Comparison of ENCODE assay signal across 7 cellular contexts in the genomic region with DNA sequence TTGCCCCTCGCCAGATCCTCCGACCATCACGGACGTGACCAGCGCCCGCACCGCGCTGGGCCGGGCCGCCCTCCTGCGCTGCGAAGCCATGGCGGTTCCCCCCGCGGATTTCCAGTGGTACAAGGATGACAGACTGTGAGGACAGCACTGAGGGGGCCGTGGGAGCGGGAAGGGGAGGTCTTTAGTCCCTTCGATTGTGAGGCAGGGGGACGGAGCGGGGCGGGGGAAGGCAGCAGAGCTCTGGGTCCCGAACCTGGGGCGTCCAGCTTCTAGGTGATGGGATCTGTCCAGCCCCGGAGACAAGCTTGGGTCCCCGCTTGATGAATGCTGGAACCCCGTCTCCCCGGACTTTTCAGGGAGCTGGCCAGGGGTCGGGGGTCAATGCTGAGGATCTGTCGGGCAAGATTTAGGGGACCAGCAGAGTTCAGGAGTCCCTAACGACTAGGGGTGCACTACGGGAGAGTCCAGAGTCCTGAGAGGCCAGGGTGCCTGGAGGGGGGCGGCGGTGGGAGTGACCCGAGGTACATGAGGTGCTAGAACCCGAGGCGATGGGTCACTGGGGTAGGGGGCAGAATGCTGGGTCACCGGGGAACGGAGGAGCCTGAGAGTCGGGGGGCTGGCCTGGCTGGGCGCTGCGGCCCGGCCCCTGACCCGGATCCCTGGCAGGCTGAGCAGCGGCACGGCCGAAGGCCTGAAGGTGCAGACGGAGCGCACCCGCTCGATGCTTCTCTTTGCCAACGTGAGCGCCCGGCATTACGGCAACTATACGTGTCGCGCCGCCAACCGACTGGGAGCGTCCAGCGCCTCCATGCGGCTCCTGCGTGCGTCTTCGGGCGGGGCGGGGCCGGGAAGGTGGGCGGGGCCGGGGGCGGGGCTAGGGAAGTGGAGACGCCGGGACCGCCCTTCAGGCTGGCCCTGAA. TPM values are rescaled to one million over a fixed set of nuclear protein-coding genes. Genes with fewer than 3 reads are reported as not detected.
DNase-seq lines count a peak whose midpoint lies in the region; ATAC-seq, FAIRE-seq and TF ChIP-seq lines count a peak whose summit lies in the region.

No MANE protein-coding gene starts in this region.

- H3K9ac ChIP-seq in HUES6 (ENCODE audit: low read length) (no peak overlapping the region), endothelial cell of umbilical vein (replicated peaks; ENCODE audit: extremely low read depth, insufficient read depth, low read length) (no peak overlapping the region), neuronal stem cell (ENCODE audit: low read depth, low read length, poor library complexity) (peak overlapping the region; percentile 78)

- peak overlapping the region; percentile 78 for H2AFZ ChIP-seq in endothelial cell of umbilical vein (ENCODE audit: low read depth, low read length)
- peak overlapping the region; percentile 91 for H2AFZ ChIP-seq in neuronal stem cell (ENCODE audit: low read length)

- no peak overlapping the region for H2BK15ac ChIP-seq in neuronal stem cell (ENCODE audit: low read length)

- no peak overlapping the region for H2BK120ac ChIP-seq in neuronal stem cell (ENCODE audit: low read depth, low read length)

- H4K20me1 ChIP-seq in endothelial cell of umbilical vein (replicated peaks; ENCODE audit: control insufficient read depth, extremely low read depth, insufficient read depth, low read length), result no peaks in the 10 kb centered on the region

- peaks cover 12% of the 10 kb centered on the region for H3K27me3 ChIP-seq in HUES6 (ENCODE audit: control insufficient read depth, insufficient read depth, low read length)
- H3K27me3 ChIP-seq in endothelial cell of umbilical vein (ENCODE audit: control insufficient read depth in 2 of 2, insufficient read depth in 2 of 2, low read length in 2 of 2), result peaks cover 6 to 7% of the 10 kb centered on the region in 2 experiments
- peaks cover 0 to 15% (median 3%) of the 10 kb centered on the region in 3 experiments for H3K27me3 ChIP-seq in neuronal stem cell (ENCODE audit: control insufficient read depth in 3 of 3, insufficient read depth in 3 of 3, low read depth in 1 of 3, low read length in 3 of 3)

- no peak overlapping the region for H4K8ac ChIP-seq in neuronal stem cell (ENCODE audit: low read depth, low read length)

- H2BK12ac ChIP-seq in neuronal stem cell (ENCODE audit: low read length), result no peak overlapping the region

- H2AK5ac ChIP-seq in neuronal stem cell (ENCODE audit: low read depth, low read length), result peak overlapping the region; percentile 73

- peak overlapping the region; percentile 57 for H3K23ac ChIP-seq in neuronal stem cell (ENCODE audit: low read depth, low read length, poor library complexity)

- no peak overlapping the region for H2BK5ac ChIP-seq in neuronal stem cell (ENCODE audit: low read length)

- H4K91ac ChIP-seq in neuronal stem cell (ENCODE audit: low read depth, low read length, poor library complexity), result no peak overlapping the region

- H3K4me2 ChIP-seq in endothelial cell of umbilical vein (ENCODE audit: insufficient read depth, low read length) (peak overlapping the region; percentile 24), neuronal stem cell (ENCODE audit: insufficient read depth, low read length, poor library complexity, severe bottlenecking) (peak overlapping the region; percentile 72)

- peaks cover 34% of the 10 kb centered on the region for H3K36me3 ChIP-seq in HUES6 (ENCODE audit: control insufficient read depth, insufficient read depth, low read length)
- H3K36me3 ChIP-seq in endothelial cell of umbilical vein (ENCODE audit: control insufficient read depth in 2 of 2, extremely low read depth in 1 of 2, insufficient read depth in 2 of 2, low read length in 2 of 2), result no peaks in the 10 kb centered on the region
- no peaks in the 10 kb centered on the region for H3K36me3 ChIP-seq in neuronal stem cell (replicated peaks in 1 of 2; ENCODE audit: control insufficient read depth in 2 of 2, insufficient read depth in 2 of 2, low read length in 2 of 2)

- DNase-seq in activated CD4-positive, alpha-beta T cell treated with anti-CD3 and anti-CD28 coated beads for 4 hours, result peak; percentile 26 to 28
- DNase-seq in endothelial cell of umbilical vein (ENCODE audit: low read depth, low spot score), result peak; percentile 30
- DNase-seq in neuronal stem cell (ENCODE audit: low spot score), result peak; percentile 48
- DNase-seq in cerebellar nuclear complex (lab: John Stamatoyannopoulos, UW), result no peak

- H3K9me3 ChIP-seq in HUES6 (ENCODE audit: control insufficient read depth, insufficient read depth, low read depth, low read length) (no peaks in the 10 kb centered on the region; the same call in 1 of the 2 replicates), endothelial cell of umbilical vein (replicated peaks; ENCODE audit: control insufficient read depth, insufficient read depth, low read length) (no peaks in the 10 kb centered on the region), neuronal stem cell (replicated peaks in 1 of 2; ENCODE audit: control insufficient read depth in 2 of 2, insufficient read depth in 1 of 2, low read depth in 1 of 2, low read length in 2 of 2) (no peaks in the 10 kb centered on the region)

- POLR2A ChIA-PET in endothelial cell of umbilical vein (lab: Charles Lee), result no interaction called here

- intact Hi-C loops in endothelial cell of umbilical vein (cut with micrococcal nuclease), result loop anchor here (5.0 kb wide), 1 partner anchor 40 kb away; a partner anchor contains a TSS

- no peaks in the 10 kb centered on the region for H3K79me1 ChIP-seq in neuronal stem cell (ENCODE audit: low read depth, low read length)

- no peak for FAIRE-seq in endothelial cell of umbilical vein (lab: Jason Lieb, UNC)

- H3K4me1 ChIP-seq in HUES6 (ENCODE audit: control insufficient read depth, insufficient read depth, low read length) (peaks cover 7% of the 10 kb centered on the region), endothelial cell of umbilical vein (ENCODE audit: control insufficient read depth, extremely low read depth, insufficient read depth, low read length) (no peaks in the 10 kb centered on the region), neuronal stem cell (ENCODE audit: control insufficient read depth in 2 of 2, insufficient read depth in 1 of 2, low read depth in 1 of 2, low read length in 2 of 2) (peaks cover 0 to 3% of the 10 kb centered on the region in 2 donors)

- H3K4me3 ChIP-seq in HUES6 (ENCODE audit: low read depth, low read length) (peak overlapping the region; percentile 66), endothelial cell of umbilical vein (replicated peaks in 1 of 3; ENCODE audit: insufficient read depth in 1 of 3, low read depth in 1 of 3, low read length in 3 of 3) (peak overlapping the region in 1 of 3 experiments; percentile 15), neuronal stem cell (ENCODE audit: low read length in 2 of 2) (peak overlapping the region; percentile 24 to 69)

- ATAC-seq in HG03342 (IDR thresholded peaks at IDR 0.05; ENCODE audit: unreplicated experiment) (no peak), HG02870 (IDR thresholded peaks at IDR 0.05; ENCODE audit: unreplicated experiment) (no peak)

- no peak overlapping the region for H3K4ac ChIP-seq in neuronal stem cell (ENCODE audit: low read length)

- WGBS in neuronal stem cell (ENCODE audit: extremely low coverage in 2 of 2, insufficient read length in 2 of 2, insufficient replicate concordance in 1 of 2), 2 donors, result no CpG with 5 or more reads among the region's 74 CpGs

- dilution Hi-C loops in endothelial cell of umbilical vein (cut with MboI; ENCODE audit: extremely low pct_ligation_motif_present, low sequenced_read_pairs), result no loop called here

- H3K14ac ChIP-seq in neuronal stem cell (ENCODE audit: low read length), result peak overlapping the region; percentile 27

- H3K79me2 ChIP-seq in endothelial cell of umbilical vein (ENCODE audit: control insufficient read depth, insufficient read depth, low read length), result no peaks in the 10 kb centered on the region

- CTCF ChIA-PET in endothelial cell of umbilical vein (lab: Charles Lee), result no interaction called here

- H3K18ac ChIP-seq in neuronal stem cell (ENCODE audit: low read length), result peak overlapping the region; percentile 95

- no peaks in the 10 kb centered on the region for H3K9me1 ChIP-seq in endothelial cell of umbilical vein (replicated peaks; ENCODE audit: control insufficient read depth, extremely low read depth, insufficient read depth, low read length)

- TF ChIP-seq POLR2A in endothelial cell of umbilical vein (IDR thresholded peaks at IDR 0.05; ENCODE audit: low read depth, low read length), result no peak

- BruUV-seq in endothelial cell of umbilical vein (replicated peaks; lab: Mats Ljungman, UMichigan), result no TSS peak

- H3K27ac ChIP-seq in HUES6 (ENCODE audit: low read depth, low read length), result no peak overlapping the region
- H3K27ac ChIP-seq in endothelial cell of umbilical vein (ENCODE audit: insufficient read depth, low read depth, low read length), result no peak overlapping the region
- H3K27ac ChIP-seq in neuronal stem cell (replicated peaks; ENCODE audit: low read length), result no peak overlapping the region

- TF ChIP-seq CTCF in endothelial cell of umbilical vein (IDR thresholded peaks at IDR 0.05; ENCODE audit: extremely low read depth in 1 of 2, insufficient read depth in 1 of 2, low read depth in 1 of 2, low read length in 2 of 2), result peak in 1 of 2 donors; percentile 20

RNA-seq across cellular contexts. Expression of a gene that starts 14.6 kb away (rescaled TPM):
- total RNA-seq in endothelial cell of umbilical vein, result 0.39 and 0.62 TPM in 2 replicates
- polyA plus RNA-seq in endothelial cell of umbilical vein, result 0.77 and 0.94 TPM in 2 replicates
- polyA plus RNA-seq in endothelial cell of umbilical vein (2011; cell fraction: cytosol; rRNA removed), result 0.45 and 0.56 TPM in 2 replicates
- 1.5 and 1.8 TPM in 2 replicates for polyA plus RNA-seq in endothelial cell of umbilical vein (2011; cell fraction: nucleus; rRNA removed)
- polyA plus RNA-seq in endothelial cell of umbilical vein (2012), result 1.0 and 1.7 TPM in 2 replicates
- polyA minus RNA-seq in endothelial cell of umbilical vein, result 0.22 and 0.30 TPM in 2 replicates
- polyA minus RNA-seq in endothelial cell of umbilical vein (2011; cell fraction: cytosol; rRNA and poly(A)+ RNA removed), result not detected
- polyA minus RNA-seq in endothelial cell of umbilical vein (2011; cell fraction: nucleus; rRNA and poly(A)+ RNA removed), result 0.24 and 0.58 TPM in 2 replicates
- 4.6 TPM for polyA plus RNA-seq in neuronal stem cell (2013, experiment 1 of 2)
- 4.3 TPM for polyA plus RNA-seq in neuronal stem cell (2013, experiment 2 of 2)

RNA-seq across cellular contexts. Expression of a gene that starts 15.9 kb away (rescaled TPM):
- not detected in 2 replicates for total RNA-seq in endothelial cell of umbilical vein
- not detected in 2 replicates for polyA plus RNA-seq in endothelial cell of umbilical vein
- not detected in 2 replicates for polyA plus RNA-seq in endothelial cell of umbilical vein (2011; cell fraction: cytosol; rRNA removed)
- not detected in 2 replicates for polyA plus RNA-seq in endothelial cell of umbilical vein (2011; cell fraction: nucleus; rRNA removed)
- 0.08 and 0.46 TPM in 2 replicates for polyA plus RNA-seq in endothelial cell of umbilical vein (2012)
- not detected in 2 replicates for polyA minus RNA-seq in endothelial cell of umbilical vein
- polyA minus RNA-seq in endothelial cell of umbilical vein (2011; cell fraction: cytosol; rRNA and poly(A)+ RNA removed), result not detected
- not detected in 2 replicates for polyA minus RNA-seq in endothelial cell of umbilical vein (2011; cell fraction: nucleus; rRNA and poly(A)+ RNA removed)
- 57.4 TPM for polyA plus RNA-seq in neuronal stem cell (2013, experiment 1 of 2)
- 56.1 TPM for polyA plus RNA-seq in neuronal stem cell (2013, experiment 2 of 2)

RNA-seq across cellular contexts. Expression of a gene that starts 38.9 kb away (rescaled TPM):
- 48.6 and 54.1 TPM in 2 replicates for total RNA-seq in endothelial cell of umbilical vein
- 89.9 and 99.2 TPM in 2 replicates for polyA plus RNA-seq in endothelial cell of umbilical vein
- 98.0 and 108 TPM in 2 replicates for polyA plus RNA-seq in endothelial cell of umbilical vein (2011; cell fraction: cytosol; rRNA removed)
- 42.8 and 44.6 TPM in 2 replicates for polyA plus RNA-seq in endothelial cell of umbilical vein (2011; cell fraction: nucleus; rRNA removed)
- 64.6 and 110 TPM in 2 replicates for polyA plus RNA-seq in endothelial cell of umbilical vein (2012)
- 27.3 and 47.9 TPM in 2 replicates for polyA minus RNA-seq in endothelial cell of umbilical vein
- 104 TPM for polyA minus RNA-seq in endothelial cell of umbilical vein (2011; cell fraction: cytosol; rRNA and poly(A)+ RNA removed)
- polyA minus RNA-seq in endothelial cell of umbilical vein (2011; cell fraction: nucleus; rRNA and poly(A)+ RNA removed), result 5.3 and 7.1 TPM in 2 replicates
- polyA plus RNA-seq in neuronal stem cell (2013, experiment 1 of 2), result 32.3 TPM
- 30.3 TPM for polyA plus RNA-seq in neuronal stem cell (2013, experiment 2 of 2)

RNA-seq across cellular contexts. Expression of a gene that starts 41.5 kb away (rescaled TPM):
- 0.97 TPM in 1 of 2 replicates, not detected in the other for total RNA-seq in endothelial cell of umbilical vein
- polyA plus RNA-seq in endothelial cell of umbilical vein, result not detected in 2 replicates
- not detected in 2 replicates for polyA plus RNA-seq in endothelial cell of umbilical vein (2011; cell fraction: cytosol; rRNA removed)
- not detected in 2 replicates for polyA plus RNA-seq in endothelial cell of umbilical vein (2011; cell fraction: nucleus; rRNA removed)
- 0.80 TPM in 1 of 2 replicates, not detected in the other for polyA plus RNA-seq in endothelial cell of umbilical vein (2012)
- polyA minus RNA-seq in endothelial cell of umbilical vein, result not detected in 2 replicates
- not detected for polyA minus RNA-seq in endothelial cell of umbilical vein (2011; cell fraction: cytosol; rRNA and poly(A)+ RNA removed)
- polyA minus RNA-seq in endothelial cell of umbilical vein (2011; cell fraction: nucleus; rRNA and poly(A)+ RNA removed), result not detected in 2 replicates
- polyA plus RNA-seq in neuronal stem cell (2013, experiment 1 of 2), result 13.8 TPM
- polyA plus RNA-seq in neuronal stem cell (2013, experiment 2 of 2), result 12.7 TPM

RNA-seq across cellular contexts. Expression of a gene that starts 45.1 kb away (rescaled TPM):
- not detected in 2 replicates for total RNA-seq in endothelial cell of umbilical vein
- not detected in 2 replicates for polyA plus RNA-seq in endothelial cell of umbilical vein
- not detected in 2 replicates for polyA plus RNA-seq in endothelial cell of umbilical vein (2011; cell fraction: cytosol; rRNA removed)
- polyA plus RNA-seq in endothelial cell of umbilical vein (2011; cell fraction: nucleus; rRNA removed), result not detected in 2 replicates
- not detected in 2 replicates for polyA plus RNA-seq in endothelial cell of umbilical vein (2012)
- not detected in 2 replicates for polyA minus RNA-seq in endothelial cell of umbilical vein
- not detected for polyA minus RNA-seq in endothelial cell of umbilical vein (2011; cell fraction: cytosol; rRNA and poly(A)+ RNA removed)
- not detected in 2 replicates for polyA minus RNA-seq in endothelial cell of umbilical vein (2011; cell fraction: nucleus; rRNA and poly(A)+ RNA removed)
- not detected for polyA plus RNA-seq in neuronal stem cell (2013, experiment 1 of 2)
- not detected for polyA plus RNA-seq in neuronal stem cell (2013, experiment 2 of 2)

Comparison
In these comparisons a context has a peak if more than half of its experiments do, and no peak if none do; other contexts are left out.
1. DNase-seq: peak in activated CD4-positive, alpha-beta T cell treated with anti-CD3 and anti-CD28 coated beads for 4 hours (2 of 2), endothelial cell of umbilical vein (single experiment) and neuronal stem cell (single experiment); none in cerebellar nuclear complex (0 of 2).